ENCODE assay signal across 13 cellular contexts in the genomic region with DNA sequence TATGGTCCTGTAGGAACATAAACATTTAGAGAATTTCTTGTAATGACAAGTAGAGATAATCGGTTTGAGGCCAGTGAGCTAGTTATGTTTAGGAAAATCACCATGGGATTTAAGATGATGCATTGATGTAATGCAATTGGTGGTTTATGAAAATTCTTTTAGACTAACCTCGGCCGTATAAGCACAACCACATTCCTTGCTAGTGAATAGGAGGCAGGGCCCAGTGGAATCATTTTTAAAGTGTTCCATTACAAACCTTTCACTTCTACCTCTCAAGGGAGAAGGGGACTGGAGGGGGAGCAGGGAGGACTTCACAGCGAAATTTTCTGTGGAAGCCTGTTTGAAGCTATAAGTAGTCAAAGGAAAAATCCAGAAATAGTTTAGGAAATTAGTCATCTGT.
DNase-seq lines count a peak whose midpoint lies in the region; ATAC-seq and TF ChIP-seq lines count a peak whose summit lies in the region.
"Had no signal": no experiment of that assay in that cellular context is flagged by ENCODE, and none has a peak within 500 bp of the region (broad histone marks: within the 10 kb centered on the region; RNA-seq: fewer than 3 reads in every experiment).

No MANE protein-coding gene starts in this region.

- intact Hi-C loops in mucosa of descending colon (cut with DNase I, micrococcal nuclease), result no loop called here

- no peaks in the 10 kb centered on the region for H3K9me3 ChIP-seq in mucosa of descending colon

- H3K4me3 ChIP-seq in AG09309 (ENCODE audit: control insufficient read depth, low read depth, low read length) (no peak overlapping the region), cardiac fibroblast (replicated peaks in 1 of 2; ENCODE audit: low read depth in 2 of 2, low read length in 2 of 2) (no peak overlapping the region), mucosa of descending colon (no peak overlapping the region)

- no peaks in the 10 kb centered on the region for H3K4me1 ChIP-seq in mucosa of descending colon (ENCODE audit: low read depth)

- no peak for TF ChIP-seq CTCF in AG09309 (IDR thresholded peaks at IDR 0.05; ENCODE audit: control insufficient read depth, insufficient read depth, low read depth, low read length, missing control alignments)
- TF ChIP-seq CTCF in cardiac fibroblast (IDR thresholded peaks at IDR 0.05; ENCODE audit: low read depth, low read length), result no peak
- TF ChIP-seq CTCF in mucosa of descending colon (IDR thresholded peaks at IDR 0.05), result no peak

- no peaks in the 10 kb centered on the region for H3K36me3 ChIP-seq in mucosa of descending colon (ENCODE audit: low read depth)

- DNase-seq in AG09309 (ENCODE audit: low read depth) (peak; percentile 89), MV-4-11 (lab: John Stamatoyannopoulos, UW) (peak; percentile 36), cardiac fibroblast (ENCODE audit: low read depth in 2 of 2) (peak; percentile 90 to 93), myocyte (ENCODE audit: low read depth) (peak; percentile 56), mucosa of descending colon (no peak), Ammon's horn (ENCODE audit: low spot score) (no peak), NCI-H2196 (lab: John Stamatoyannopoulos, UW; ENCODE audit: unreplicated experiment) (no peak)
- DNase-seq: activated CD4-positive, alpha-beta T cell treated with anti-CD3 and anti-CD28 coated beads, Interleukin-2, amount 50 U/mL, for 1 hour; activated naive CD4-positive, alpha-beta T cell treated with anti-CD3 and anti-CD28 coated beads for 36 hours; CD4-positive, alpha-beta T cell; Karpas-422; stimulated activated naive B cell treated with anti-CD40 and anti-IgM and Interleukin-4, amounts not matched to agents 10 μg/mL and 1 μg/mL and 100 μg/mL, for 72 hours had no signal

- ATAC-seq in mucosa of descending colon (no peak), HG03521 (IDR thresholded peaks at IDR 0.05; ENCODE audit: unreplicated experiment) (no peak)

Comparison
In these comparisons a context has a peak if more than half of its experiments do, and no peak if none do; other contexts are left out.
1. DNase-seq: peak in AG09309 (single experiment), MV-4-11 (single experiment), cardiac fibroblast (2 of 2) and myocyte (single experiment); none in mucosa of descending colon (0 of 3), Ammon's horn (single experiment) and NCI-H2196 (single experiment).